In genomic region chr10:91257310-91257709, GRCh38 we compare ENCODE assay signal across 5 cellular contexts.
"Had no signal": no experiment of that assay in that cellular context is flagged by ENCODE, and none has a peak within 500 bp of the region (broad histone marks: within the 10 kb centered on the region; RNA-seq: fewer than 3 reads in every experiment).

No MANE protein-coding gene starts in this region.

- ATAC-seq: HepG2, K562 had no signal

- H3K27ac ChIP-seq: HL-60 had no signal

- DNase-seq: IMR-90, KBM-7 had no signal

- H3K4me3 ChIP-seq: K562 had no signal
